ENCODE assay signal across 13 cellular contexts in genomic region chr12:23525450-23526072, GRCh38.
DNase-seq lines count a peak whose midpoint lies in the region; ATAC-seq and TF ChIP-seq lines count a peak whose summit lies in the region.
"Had no signal": no experiment of that assay in that cellular context is flagged by ENCODE, and none has a peak within 500 bp of the region (broad histone marks: within the 10 kb centered on the region; RNA-seq: fewer than 3 reads in every experiment).

No MANE protein-coding gene starts in this region.

- no peaks in the 10 kb centered on the region; the same call in 1 of the 2 replicates for H3K27me3 Mint-ChIP-seq in WTC11 (ENCODE audit: low read depth)
- H3K27me3 Mint-ChIP-seq: B cell; CD4-positive, alpha-beta T cell had no signal

- peaks cover 44% of the 10 kb centered on the region for H3K9me3 Mint-ChIP-seq in WTC11

- H3K36me3 ChIP-seq in liver (ENCODE audit: control insufficient read depth in 4 of 4, insufficient read depth in 3 of 4, low read depth in 1 of 4, low read length in 3 of 4) (no peaks in the 10 kb centered on the region), WERI-Rb-1 (no peaks in the 10 kb centered on the region), ovary (no peaks in the 10 kb centered on the region)

- H3K4me1 ChIP-seq in liver (ENCODE audit: control insufficient read depth in 4 of 4, insufficient read depth in 4 of 4, low read length in 3 of 4) (peaks cover 0 to 2% (median 0%) of the 10 kb centered on the region in 4 donors), ovary (ENCODE audit: insufficient read depth) (no peaks in the 10 kb centered on the region)

- H3K4me3 ChIP-seq in LNCaP clone FGC (ENCODE audit: low read depth, low read length) (no peak overlapping the region), epithelial cell of esophagus (ENCODE audit: low read length) (no peak overlapping the region), liver (ENCODE audit: low read depth in 1 of 3, low read length in 3 of 3) (no peak overlapping the region), WERI-Rb-1 (ENCODE audit: low read depth, low read length) (no peak overlapping the region), ovary (no peak overlapping the region)

- no peaks in the 10 kb centered on the region for H3K9me3 ChIP-seq in liver (ENCODE audit: control insufficient read depth in 4 of 4, low read length in 3 of 4)
- peaks cover 6% of the 10 kb centered on the region for H3K9me3 ChIP-seq in WERI-Rb-1 (ENCODE audit: severe bottlenecking)
- no peaks in the 10 kb centered on the region for H3K9me3 ChIP-seq in ovary

- H3K4me1 Mint-ChIP-seq in WTC11, result peaks cover 4% of the 10 kb centered on the region; the same call in 1 of the 2 replicates

- intact Hi-C loops in ovary (cut with DNase I), result no loop called here

- TF ChIP-seq CTCF in LNCaP clone FGC (IDR thresholded peaks at IDR 0.05; ENCODE audit: control insufficient read depth, extremely low read depth, insufficient read depth) (no peak), WTC11 (IDR thresholded peaks at IDR 0.05) (no peak), epithelial cell of esophagus (IDR thresholded peaks at IDR 0.05; ENCODE audit: insufficient read depth, low read depth, low read length, missing control alignments) (no peak), liver (IDR thresholded peaks at IDR 0.05; ENCODE audit: low read depth, low read length, missing input control) (no peak), WERI-Rb-1 (IDR thresholded peaks at IDR 0.05; ENCODE audit: low read depth, low read length) (no peak), ovary (IDR thresholded peaks at IDR 0.05) (no peak)

- ATAC-seq in WTC11 (no peak), GM19467 (IDR thresholded peaks at IDR 0.05; ENCODE audit: unreplicated experiment) (no peak)

- no peak overlapping the region for H3K4me3 Mint-ChIP-seq in WTC11
- H3K4me3 Mint-ChIP-seq: B cell; CD4-positive, alpha-beta T cell; HFFc6 had no signal

- H3K9ac ChIP-seq in liver (ENCODE audit: low read depth in 1 of 2, low read length in 2 of 2), result no peak overlapping the region
- H3K9ac ChIP-seq: KMS-11 had no signal

- DNase-seq in LNCaP clone FGC (ENCODE audit: low read depth), result peak; percentile 71
- no peak for DNase-seq in WTC11 (ENCODE audit: low spot score)
- DNase-seq in epithelial cell of esophagus (ENCODE audit: low read depth), result peak; percentile 92
- no peak for DNase-seq in WERI-Rb-1
- DNase-seq in SKM-1 (lab: John Stamatoyannopoulos, UW; ENCODE audit: unreplicated experiment), result no peak
- no peak for DNase-seq in ovary
- DNase-seq: CD4-positive, alpha-beta T cell; HFFc6; NCI-H524 treated with DMSO at 0.1 percent for 48 hours had no signal

- POLR2A ChIA-PET in WTC11 (lab: Charles Lee), result no interaction called here

- no peak for TF ChIP-seq POLR2A in ovary (IDR thresholded peaks at IDR 0.05)

- no peaks in the 10 kb centered on the region for H3K27me3 ChIP-seq in liver (ENCODE audit: control insufficient read depth in 4 of 4, insufficient read depth in 4 of 4, low read length in 3 of 4)
- no peaks in the 10 kb centered on the region for H3K27me3 ChIP-seq in WERI-Rb-1 (ENCODE audit: insufficient read depth, low read depth, severe bottlenecking)
- H3K27me3 ChIP-seq in ovary, result no peaks in the 10 kb centered on the region

- peaks cover 28% of the 10 kb centered on the region for H3K36me3 Mint-ChIP-seq in WTC11

- no peak for TF ChIP-seq RAD21 in liver (IDR thresholded peaks at IDR 0.05)

- H3K27ac ChIP-seq in liver (ENCODE audit: low read depth in 1 of 2, low read length in 2 of 2) (no peak overlapping the region), WERI-Rb-1 (no peak overlapping the region), ovary (no peak overlapping the region)
- H3K27ac ChIP-seq: KMS-11 had no signal

- CTCF ChIA-PET in WTC11 (lab: Charles Lee), result no interaction called here

- WGBS in liver, result 50% methylated on average over 5 of the region's 5 CpGs
- 63 to 77% (median 67%) methylated on average over 5 of the region's 5 CpGs for WGBS in ovary, 3 donors

- no peak overlapping the region for H3K27ac Mint-ChIP-seq in WTC11
- H3K27ac Mint-ChIP-seq: B cell; CD4-positive, alpha-beta T cell; HFFc6 had no signal

- no peak for TF ChIP-seq EP300 in ovary (IDR thresholded peaks at IDR 0.05)

TF ChIP-seq in WTC11, 78 proteins besides CTCF, POLR2A, EP300 and RAD21:
- TF ChIP-seq RORB (CRISPR knock-in tag; IDR thresholded peaks at IDR 0.05) (no peak), GABPB1 (CRISPR knock-in tag; IDR thresholded peaks at IDR 0.05) (peak; percentile 63)

TF ChIP-seq in liver, 16 proteins besides CTCF, POLR2A, EP300 and RAD21:
- TF ChIP-seq ZBTB33 (IDR thresholded peaks at IDR 0.05) (no peak), REST (IDR thresholded peaks at IDR 0.05) (no peak), RXRA (IDR thresholded peaks at IDR 0.05) (peak in 1 of 2 donors; percentile 50), MAX (IDR thresholded peaks at IDR 0.05) (no peak), EGR1 (IDR thresholded peaks at IDR 0.05; ENCODE audit: low read depth in 2 of 2) (no peak), SP1 (IDR thresholded peaks at IDR 0.05) (no peak), FOXA2 (IDR thresholded peaks at IDR 0.05) (no peak), JUND (IDR thresholded peaks at IDR 0.05) (peak; percentile 81 to 94), GABPA (IDR thresholded peaks at IDR 0.05 in 1 of 2, conservative IDR thresholded peaks at IDR 0.05 in 1 of 2) (no peak), FOXA1 (IDR thresholded peaks at IDR 0.05) (no peak), HNF4A (conservative IDR thresholded peaks at IDR 0.05) (peak in 1 of 2 donors; percentile 47)
TF ChIP-seq in liver: peak in this region for 3.

Comparison
In these comparisons a context has a peak if more than half of its experiments do, and no peak if none do; other contexts are left out.
1. DNase-seq: peak in LNCaP clone FGC (single experiment) and epithelial cell of esophagus (single experiment); none in WTC11 (single experiment), WERI-Rb-1 (single experiment), SKM-1 (single experiment) and ovary (0 of 5).